8 cellular contexts compared by ENCODE assay signal in the genomic region with DNA sequence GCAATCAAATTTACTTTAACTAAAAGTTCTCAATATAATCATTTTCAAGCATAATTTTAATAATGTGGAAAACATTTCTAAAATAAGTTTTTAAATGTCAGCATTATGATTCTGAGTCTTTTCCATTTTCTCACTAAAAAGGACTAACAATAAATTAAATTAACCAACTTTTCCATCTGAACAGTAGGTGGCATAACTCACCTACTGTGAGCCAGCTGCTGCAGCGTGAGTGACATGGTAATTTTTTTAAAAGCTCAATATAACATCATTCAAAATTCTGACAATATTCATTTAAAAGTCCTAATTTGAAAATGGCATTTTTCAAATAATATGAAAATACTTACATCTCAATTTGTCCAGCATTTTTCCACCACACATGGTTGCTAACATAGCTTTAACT.
DNase-seq lines count a peak whose midpoint lies in the region; ATAC-seq, FAIRE-seq and TF ChIP-seq lines count a peak whose summit lies in the region.

No MANE protein-coding gene starts in this region.

- ATAC-seq in upper lobe of right lung, result peak; percentile 52
- no peak for ATAC-seq in HG03095 (IDR thresholded peaks at IDR 0.05; ENCODE audit: unreplicated experiment)
- no peak for ATAC-seq in HG03457 (IDR thresholded peaks at IDR 0.05; ENCODE audit: unreplicated experiment)
- no peak for ATAC-seq in GM21737 (IDR thresholded peaks at IDR 0.05; ENCODE audit: unreplicated experiment)

- no peaks in the 10 kb centered on the region for H3K79me2 ChIP-seq in SU-DHL-6 (ENCODE audit: insufficient read depth, low read length)

- no peak overlapping the region for H2AFZ ChIP-seq in SU-DHL-6 (ENCODE audit: low read depth, low read length, severe bottlenecking)

- no peaks in the 10 kb centered on the region for H3K27me3 ChIP-seq in SU-DHL-6 (ENCODE audit: low read length)
- no peaks in the 10 kb centered on the region for H3K27me3 ChIP-seq in upper lobe of right lung

- DNase-seq in D721Med (ENCODE audit: insufficient read length, low spot score), result no peak
- peak; percentile 54 for DNase-seq in HT-29 (ENCODE audit: low spot score)
- peak; percentile 67 for DNase-seq in globus pallidus (ENCODE audit: low spot score)
- DNase-seq in upper lobe of right lung, result no peak

- no peaks in the 10 kb centered on the region for H3K9me2 ChIP-seq in SU-DHL-6 (replicated peaks; ENCODE audit: insufficient read depth, low read length)

- H3K9me3 ChIP-seq in SU-DHL-6 (ENCODE audit: insufficient read depth, low read length), result no peaks in the 10 kb centered on the region
- no peaks in the 10 kb centered on the region for H3K9me3 ChIP-seq in upper lobe of right lung

- intact Hi-C loops in upper lobe of right lung (cut with DNase I), result no loop called here

- no peak overlapping the region for H3K4me2 ChIP-seq in SU-DHL-6 (ENCODE audit: low read depth, low read length, poor library complexity, severe bottlenecking)

- H3K4me1 ChIP-seq in upper lobe of right lung, result no peaks in the 10 kb centered on the region

- no peak overlapping the region for H3K4me3 ChIP-seq in SU-DHL-6 (ENCODE audit: insufficient read depth, low read length, poor library complexity, severe bottlenecking)
- no peak overlapping the region for H3K4me3 ChIP-seq in upper lobe of right lung

- no peaks in the 10 kb centered on the region; the same call in 1 of the 2 replicates for H4K20me1 ChIP-seq in SU-DHL-6 (ENCODE audit: low read depth, low read length)

- FAIRE-seq in D721Med (lab: Jason Lieb, UNC), result peak; percentile 29

- TF ChIP-seq CTCF in D721Med (IDR thresholded peaks at IDR 0.05; ENCODE audit: insufficient read depth, missing control alignments), result peak; percentile 71
- peak; percentile 35 for TF ChIP-seq CTCF in SU-DHL-6 (IDR thresholded peaks at IDR 0.05; ENCODE audit: insufficient read depth, low read length, poor library complexity, severe bottlenecking)
- TF ChIP-seq CTCF in upper lobe of right lung (IDR thresholded peaks at IDR 0.05), result peak; percentile 61

- H3K27ac ChIP-seq in SU-DHL-6 (ENCODE audit: low read depth, low read length), result no peak overlapping the region
- no peak overlapping the region for H3K27ac ChIP-seq in upper lobe of right lung

- H3K36me3 ChIP-seq in SU-DHL-6 (ENCODE audit: low read length) (no peaks in the 10 kb centered on the region), upper lobe of right lung (no peaks in the 10 kb centered on the region)

- H3F3A ChIP-seq in SU-DHL-6 (ENCODE audit: insufficient read depth), result no peaks in the 10 kb centered on the region

- H3K9ac ChIP-seq in SU-DHL-6 (ENCODE audit: low read length), result no peak overlapping the region

Comparison
In these comparisons a context has a peak if more than half of its experiments do, and no peak if none do; other contexts are left out.
1. DNase-seq: peak in HT-29 (single experiment) and globus pallidus (single experiment); none in D721Med (single experiment) and upper lobe of right lung (single experiment).
2. Peak in every context shown above with its lines, with median percentiles within 50 percentile points of each other: CTCF ChIP-seq.